Comparison of ENCODE assay signal across 23 cellular contexts in genomic region chr3:56086355-56086754, GRCh38.
DNase-seq lines count a peak whose midpoint lies in the region; ATAC-seq and TF ChIP-seq lines count a peak whose summit lies in the region.
"Had no signal": no experiment of that assay in that cellular context is flagged by ENCODE, and none has a peak within 500 bp of the region (broad histone marks: within the 10 kb centered on the region; RNA-seq: fewer than 3 reads in every experiment).

No MANE protein-coding gene starts in this region.

- H3K4me2 ChIP-seq in hepatocyte: no peak overlapping the region
- H3K4me2 ChIP-seq: A549, KMS-11 had no signal

- H3K4me3 ChIP-seq in hepatocyte: no peak overlapping the region
- H3K4me3 ChIP-seq in CD8-positive, alpha-beta memory T cell (ENCODE audit: low read length): no peak overlapping the region
- H3K4me3 ChIP-seq: A549, gastroesophageal sphincter, spleen, vagina had no signal

- CTCF ChIA-PET in CD8-positive, alpha-beta memory T cell (lab: Charles Lee): no interaction called here

- POLR2A ChIA-PET in CD8-positive, alpha-beta memory T cell (lab: Charles Lee): no interaction called here

- H4K20me1 ChIP-seq in hepatocyte (ENCODE audit: insufficient read depth, poor library complexity, severe bottlenecking): no peaks in the 10 kb centered on the region

- peaks cover 0 to 2% (median 0%) of the 10 kb centered on the region in 5 donors for H3K9me3 Mint-ChIP-seq in CD8-positive, alpha-beta memory T cell
- H3K9me3 Mint-ChIP-seq: HFFc6 had no signal

- no peaks in the 10 kb centered on the region for H3K9me3 ChIP-seq in hepatocyte (ENCODE audit: low read depth)
- H3K9me3 ChIP-seq in CD8-positive, alpha-beta memory T cell (ENCODE audit: low read length): no peaks in the 10 kb centered on the region
- H3K9me3 ChIP-seq: A549, gastroesophageal sphincter, spleen, vagina had no signal

- no peaks in the 10 kb centered on the region for H3K4me1 ChIP-seq in hepatocyte (ENCODE audit: insufficient read depth)
- no peaks in the 10 kb centered on the region for H3K4me1 ChIP-seq in CD8-positive, alpha-beta memory T cell (ENCODE audit: insufficient read depth, low read length)
- H3K4me1 ChIP-seq: A549, spleen, vagina had no signal

- H3K27ac Mint-ChIP-seq in CD8-positive, alpha-beta memory T cell: no peak overlapping the region
- H3K27ac Mint-ChIP-seq: HFFc6, nephron progenitor cell, progenitor cell of endocrine pancreas had no signal

- TF ChIP-seq CTCF in hepatocyte (IDR thresholded peaks at IDR 0.05; ENCODE audit: poor library complexity): no peak

- H3K36me3 Mint-ChIP-seq in CD8-positive, alpha-beta memory T cell: no peaks in the 10 kb centered on the region

- H3K9me2 ChIP-seq in hepatocyte (replicated peaks; ENCODE audit: insufficient read depth): no peaks in the 10 kb centered on the region

- peak overlapping the region; percentile 71 for H3K27ac ChIP-seq in hepatocyte
- no peak overlapping the region for H3K27ac ChIP-seq in CD8-positive, alpha-beta memory T cell (ENCODE audit: low read depth, low read length)
- H3K27ac ChIP-seq: A549, KMS-11, spleen, vagina, WERI-Rb-1 had no signal

- no peaks in the 10 kb centered on the region for H3K4me1 Mint-ChIP-seq in CD8-positive, alpha-beta memory T cell

- no peaks in the 10 kb centered on the region for H3K36me3 ChIP-seq in hepatocyte (replicated peaks; ENCODE audit: insufficient read depth, low read depth)
- H3K36me3 ChIP-seq in CD8-positive, alpha-beta memory T cell (ENCODE audit: insufficient read depth, low read length): no peaks in the 10 kb centered on the region
- H3K36me3 ChIP-seq: gastroesophageal sphincter, spleen, vagina, WERI-Rb-1 had no signal

- WGBS in hepatocyte (ENCODE audit: low lambda C conversion rate, missing lambda C conversion rate): 76% methylated on average over 1 of the region's 1 CpG

- ATAC-seq in GM21423 (IDR thresholded peaks at IDR 0.05; ENCODE audit: unreplicated experiment): no peak
- ATAC-seq: A549, gastroesophageal sphincter, PC-3 had no signal

- H2AFZ ChIP-seq in hepatocyte: no peak overlapping the region

- no peaks in the 10 kb centered on the region for H3K27me3 ChIP-seq in hepatocyte
- no peaks in the 10 kb centered on the region for H3K27me3 ChIP-seq in CD8-positive, alpha-beta memory T cell (ENCODE audit: insufficient read depth, low read length, poor library complexity, severe bottlenecking)
- H3K27me3 ChIP-seq: gastroesophageal sphincter, spleen, vagina had no signal

- H3K79me2 ChIP-seq in hepatocyte: no peaks in the 10 kb centered on the region

- DNase-seq in AG08395 (ENCODE audit: low spot score) (peak; percentile 47), HCEC 1CT (peak; percentile 61), astrocyte of the hippocampus (ENCODE audit: low read depth, low spot score) (peak; percentile 45), hepatocyte (ENCODE audit: low spot score) (no peak), NCI-H82 (lab: John Stamatoyannopoulos, UW) (no peak)
- DNase-seq in activated CD4-positive, CD25-positive, alpha-beta regulatory T cell (lab: John Stamatoyannopoulos, UW): no peak
- DNase-seq in CD8-positive, alpha-beta memory T cell: no peak
- DNase-seq: activated CD4-positive, alpha-beta T cell treated with anti-CD3 and anti-CD28 coated beads, Interleukin-2, amount 50 U/mL, for 4 hours; aorta; DMS153; HFFc6; NCI-H1417 treated with DMSO at 0.1 percent for 48 hours; nephron progenitor cell; PC-3; SIG-M5; spleen; WERI-Rb-1 had no signal

- H3K27me3 Mint-ChIP-seq in CD8-positive, alpha-beta memory T cell: no peaks in the 10 kb centered on the region
- H3K27me3 Mint-ChIP-seq: progenitor cell of endocrine pancreas had no signal

- no peak overlapping the region for H3K4me3 Mint-ChIP-seq in CD8-positive, alpha-beta memory T cell
- H3K4me3 Mint-ChIP-seq: HFFc6, nephron progenitor cell had no signal

Comparison
In these comparisons a context has a peak if more than half of its experiments do, and no peak if none do; other contexts are left out.
1. DNase-seq: peak in AG08395 (single experiment), HCEC 1CT (single experiment) and astrocyte of the hippocampus (single experiment); none in hepatocyte (single experiment), NCI-H82 (single experiment), activated CD4-positive, CD25-positive, alpha-beta regulatory T cell (0 of 4) and CD8-positive, alpha-beta memory T cell (0 of 5).